ENCODE assay signal across 29 cellular contexts in genomic region chr10:99682032-99682431, GRCh38. TPM values are rescaled to one million over a fixed set of nuclear protein-coding genes. Genes with fewer than 3 reads are reported as not detected.
DNase-seq lines count a peak whose midpoint lies in the region; ATAC-seq and TF ChIP-seq lines count a peak whose summit lies in the region.
"Had no signal": no experiment of that assay in that cellular context is flagged by ENCODE, and none has a peak within 500 bp of the region (broad histone marks: within the 10 kb centered on the region; RNA-seq: fewer than 3 reads in every experiment).

No MANE protein-coding gene starts in this region.

- H3K4me3 Mint-ChIP-seq in MCF 10A (ENCODE audit: unreplicated experiment), result no peak overlapping the region
- H3K4me3 Mint-ChIP-seq: activated T-helper 1 cell treated with anti-CD3 and anti-CD28 coated beads, Interleukin-12 subunit alpha, Interleukin-12 subunit beta, Interleukin-2, Interleukin-4 antibody, amounts not matched to agents 30 ng/mL and 10 ng/mL and 1 ng/mL, durations not matched to agents 14 hours and 24 hours and 36 hours; CD4-positive, alpha-beta memory T cell; GM23338; neural crest cell; stimulated activated effector memory CD8-positive, alpha-beta T cell treated with anti-CD3 and anti-CD28 coated beads, Interleukin-12 subunit alpha, Interleukin-12 subunit beta, amount 100 ng/mL, for 72 hours; type B pancreatic cell; WTC11 had no signal

- TSS peak; percentile 2 for BruUV-seq in MCF 10A (replicated peaks; lab: Mats Ljungman, UMichigan)

- CTCF ChIA-PET in MCF 10A (lab: Yijun Ruan, JAX), result interaction anchor here (0.5 to 2.4 kb wide), 13 partner anchors 16 to 1518 kb away, joined by 3 to 13 read pairs (median 4); no protein-coding TSS in a partner anchor

- H3K9me3 Mint-ChIP-seq in MCF 10A (ENCODE audit: unreplicated experiment), result no peaks in the 10 kb centered on the region
- H3K9me3 Mint-ChIP-seq: activated naive CD4-positive, alpha-beta T cell treated with anti-CD3 and anti-CD28 coated beads, Interleukin-2, amount 50 U/mL, for 72 hours; activated T-helper 1 cell treated with anti-CD3 and anti-CD28 coated beads, Interleukin-12 subunit alpha, Interleukin-12 subunit beta, Interleukin-2, Interleukin-4 antibody, amounts not matched to agents 30 ng/mL and 10 ng/mL and 1 ng/mL, durations not matched to agents 14 hours and 24 hours and 36 hours; CD4-positive, alpha-beta memory T cell; GM23338; neural crest cell; stimulated activated effector memory CD8-positive, alpha-beta T cell treated with anti-CD3 and anti-CD28 coated beads, Interleukin-12 subunit alpha, Interleukin-12 subunit beta, amount 100 ng/mL, for 72 hours; type B pancreatic cell; WTC11 had no signal

- H3K4me1 ChIP-seq in breast epithelium (no peaks in the 10 kb centered on the region), colonic mucosa (peaks cover 8% of the 10 kb centered on the region), right lobe of liver (peaks cover 0 to 19% (median 3%) of the 10 kb centered on the region in 4 donors)
- H3K4me1 ChIP-seq: Peyer's patch had no signal

- no peak for TF ChIP-seq CTCF in MCF 10A (IDR thresholded peaks at IDR 0.05; ENCODE audit: unreplicated experiment)
- no peak for TF ChIP-seq CTCF in breast epithelium (IDR thresholded peaks at IDR 0.05)
- TF ChIP-seq CTCF in colonic mucosa (IDR thresholded peaks at IDR 0.05), result no peak
- no peak for TF ChIP-seq CTCF in right lobe of liver (IDR thresholded peaks at IDR 0.05)

- 14% methylated on average over 1 of the region's 1 CpG for WGBS in right lobe of liver (ENCODE audit: insufficient coverage, low coverage, low lambda C conversion rate, missing lambda C conversion rate)

- POLR2A ChIA-PET in MCF 10A (lab: Yijun Ruan, JAX), result interaction anchor here (0.6 to 5.5 kb wide), 10 partner anchors 11 to 1090 kb away, joined by 3 to 69 read pairs (median 6); partner anchors contain the start of genes ENTPD7 and SLC25A28

- H3K36me3 ChIP-seq in breast epithelium (no peaks in the 10 kb centered on the region), colonic mucosa (no peaks in the 10 kb centered on the region), right lobe of liver (peaks cover 0 to 14% (median 3%) of the 10 kb centered on the region in 4 donors)

- H3K27me3 ChIP-seq in breast epithelium (no peaks in the 10 kb centered on the region), colonic mucosa (no peaks in the 10 kb centered on the region), right lobe of liver (no peaks in the 10 kb centered on the region)
- H3K27me3 ChIP-seq: dorsolateral prefrontal cortex, pancreas, Peyer's patch had no signal

- H3K27ac ChIP-seq in breast epithelium, result no peak overlapping the region
- peak overlapping the region; percentile 38 for H3K27ac ChIP-seq in colonic mucosa
- peak overlapping the region in 2 of 3 donors; percentile 31 to 55 for H3K27ac ChIP-seq in right lobe of liver
- H3K27ac ChIP-seq: 22Rv1, dorsolateral prefrontal cortex, HL-60, Peyer's patch had no signal

- DNase-seq in MCF 10A (ENCODE audit: unreplicated experiment), result no peak
- DNase-seq in breast epithelium (ENCODE audit: low spot score in 2 of 2), result no peak
- no peak for DNase-seq in colonic mucosa
- DNase-seq in right lobe of liver, result no peak
- no peak for DNase-seq in NCI-H774 (lab: John Stamatoyannopoulos, UW)
- DNase-seq in G401 (ENCODE audit: low spot score), result no peak
- no peak for DNase-seq in NCI-H510A (lab: John Stamatoyannopoulos, UW)
- DNase-seq: anterior cingulate cortex; CD4-positive, alpha-beta memory T cell; DMS153; dorsolateral prefrontal cortex; NCI-H1694; NCI-H524 treated with DMSO at 0.1 percent for 48 hours; Peyer's patch; right cardiac atrium; stimulated activated CD4-positive, alpha-beta T cell treated with anti-CD3 and anti-CD28 coated beads, Interleukin-4, amount 100 ng/mL, for 24 hours; T1000 had no signal

- peaks cover 21% of the 10 kb centered on the region for H3K4me1 Mint-ChIP-seq in MCF 10A (ENCODE audit: insufficient read depth, unreplicated experiment)
- H3K4me1 Mint-ChIP-seq: CD4-positive, alpha-beta memory T cell; GM23338; neural crest cell; stimulated activated effector memory CD8-positive, alpha-beta T cell treated with anti-CD3 and anti-CD28 coated beads, Interleukin-12 subunit alpha, Interleukin-12 subunit beta, amount 100 ng/mL, for 72 hours; WTC11 had no signal

- no peak for ATAC-seq in right lobe of liver
- no peak for ATAC-seq in HG03520 (IDR thresholded peaks at IDR 0.05; ENCODE audit: unreplicated experiment)

- in situ Hi-C loops in G401 (cut with HindIII; ENCODE audit: low sequenced_read_pairs), result no loop called here

- H3K4me3 ChIP-seq in breast epithelium, result no peak overlapping the region
- H3K4me3 ChIP-seq in colonic mucosa, result no peak overlapping the region
- no peak overlapping the region for H3K4me3 ChIP-seq in right lobe of liver
- H3K4me3 ChIP-seq: dorsolateral prefrontal cortex, GM23338, lung, pancreas, Peyer's patch had no signal

- H3K9me3 ChIP-seq in breast epithelium, result no peaks in the 10 kb centered on the region
- no peaks in the 10 kb centered on the region for H3K9me3 ChIP-seq in colonic mucosa
- no peaks in the 10 kb centered on the region for H3K9me3 ChIP-seq in right lobe of liver
- H3K9me3 ChIP-seq: pancreas, Peyer's patch had no signal

- H3K27me3 Mint-ChIP-seq in MCF 10A (ENCODE audit: insufficient read depth, unreplicated experiment), result no peaks in the 10 kb centered on the region
- H3K27me3 Mint-ChIP-seq: CD4-positive, alpha-beta memory T cell; type B pancreatic cell had no signal

- TF ChIP-seq POLR2A in breast epithelium (IDR thresholded peaks at IDR 0.05) (no peak), right lobe of liver (IDR thresholded peaks at IDR 0.05) (no peak)

- H3K27ac Mint-ChIP-seq in MCF 10A (ENCODE audit: low read depth, unreplicated experiment), result peak overlapping the region; percentile 44
- H3K27ac Mint-ChIP-seq: activated naive CD4-positive, alpha-beta T cell treated with anti-CD3 and anti-CD28 coated beads, Interleukin-2, amount 50 U/mL, for 72 hours; activated T-helper 1 cell treated with anti-CD3 and anti-CD28 coated beads, Interleukin-12 subunit alpha, Interleukin-12 subunit beta, Interleukin-2, Interleukin-4 antibody, amounts not matched to agents 30 ng/mL and 10 ng/mL and 1 ng/mL, durations not matched to agents 14 hours and 24 hours and 36 hours; CD4-positive, alpha-beta memory T cell; GM23338; stimulated activated effector memory CD8-positive, alpha-beta T cell treated with anti-CD3 and anti-CD28 coated beads, Interleukin-12 subunit alpha, Interleukin-12 subunit beta, amount 100 ng/mL, for 72 hours; type B pancreatic cell; WTC11 had no signal

- intact Hi-C loops in MCF 10A (cut with micrococcal nuclease), result loop anchor here (2.0 kb wide), 1 partner anchor 51 kb away; no protein-coding TSS in a partner anchor
- intact Hi-C loops in breast epithelium (cut with DNase I; ENCODE audit: low total_unique reads), result no loop called here
- intact Hi-C loops in colonic mucosa (cut with DNase I), result no loop called here
- intact Hi-C loops in right lobe of liver (cut with DNase I), result no loop called here

- no peak overlapping the region for H3K9ac ChIP-seq in colonic mucosa (ENCODE audit: low read depth in 2 of 2, low read length in 2 of 2)

- H3K36me3 Mint-ChIP-seq in MCF 10A (ENCODE audit: insufficient read depth, unreplicated experiment), result peaks cover 50% of the 10 kb centered on the region
- H3K36me3 Mint-ChIP-seq: WTC11 had no signal

RNA-seq across cellular contexts. Expression of gene ENTPD7, which starts 22.7 kb away (rescaled TPM):
- 18.3 and 29.0 TPM in 2 replicates for total RNA-seq in MCF 10A (2022)
- 10 to 100 TPM in 2 of 3 donors, 1 to 10 TPM in 1; 3.5 to 11.6 (median 10.8) TPM for total RNA-seq in breast epithelium
- total RNA-seq in colonic mucosa, result 10 to 100 TPM; 22.6 to 23.9 TPM
- 10 to 100 TPM in 5 of 6 experiments, 1 to 10 TPM in 1; 7.5 to 16.5 (median 10.8) TPM for total RNA-seq in right lobe of liver
- total RNA-seq in G401 (2014; rRNA removed; shearing (Covaris generic)), result 8.4 and 17.0 TPM in 2 replicates

RNA-seq across cellular contexts. Expression of gene COX15, which starts 49.9 kb away (rescaled TPM):
- total RNA-seq in MCF 10A (2022) (50.7 and 55.3 TPM in 2 replicates), breast epithelium (10 to 100 TPM; 28.2 to 38.3 (median 32.2) TPM), colonic mucosa (10 to 100 TPM; 48.1 to 50.1 TPM), right lobe of liver (10 to 100 TPM; 22.4 to 29.0 (median 23.4) TPM)
- total RNA-seq in G401 (2014; rRNA removed; shearing (Covaris generic)), result 25.8 and 27.9 TPM in 2 replicates

RNA-seq across cellular contexts. Expression of gene CUTC, which starts 50.0 kb away (rescaled TPM):
- total RNA-seq in MCF 10A (2022) (11.9 and 15.0 TPM in 2 replicates), breast epithelium (10 to 100 TPM; 23.4 to 81.0 (median 33.4) TPM), colonic mucosa (10 to 100 TPM; 11.2 to 15.6 TPM), right lobe of liver (10 to 100 TPM; 10.2 to 22.8 (median 15.8) TPM)
- 6.6 and 17.0 TPM in 2 replicates for total RNA-seq in G401 (2014; rRNA removed; shearing (Covaris generic))

Comparison
In these comparisons a context has a peak if more than half of its experiments do, and no peak if none do; other contexts are left out.
1. H3K27ac ChIP-seq: peak in colonic mucosa (single experiment) and right lobe of liver (2 of 3); none in breast epithelium (0 of 2).